ENCODE assay signal across 4 cellular contexts in genomic region chr17:18500281-18500680, GRCh38. TPM values are rescaled to one million over a fixed set of nuclear protein-coding genes. Genes with fewer than 3 reads are reported as not detected.
"Had no signal": no experiment of that assay in that cellular context is flagged by ENCODE, and none has a peak within 500 bp of the region (broad histone marks: within the 10 kb centered on the region; RNA-seq: fewer than 3 reads in every experiment).

No MANE protein-coding gene starts in this region.

RNA-seq across cellular contexts. Expression of gene LGALS9C, which starts 23.7 kb away (rescaled TPM):
- total RNA-seq: activated CD4-positive, alpha-beta T cell treated with anti-CD3 and anti-CD28 coated beads for 36 hours; ascending aorta; cardiac septum; cerebellum had no signal
